21 cellular contexts compared by ENCODE assay signal in genomic region chr14:61433822-61434221, GRCh38.
DNase-seq lines count a peak whose midpoint lies in the region; ATAC-seq and TF ChIP-seq lines count a peak whose summit lies in the region.
"Had no signal": no experiment of that assay in that cellular context is flagged by ENCODE, and none has a peak within 500 bp of the region (broad histone marks: within the 10 kb centered on the region; RNA-seq: fewer than 3 reads in every experiment).

No MANE protein-coding gene starts in this region.

- no peak overlapping the region for H3K9ac ChIP-seq in DND-41 (ENCODE audit: low read depth, low read length)
- H3K9ac ChIP-seq: parathyroid adenoma had no signal

- no peaks in the 10 kb centered on the region for H3K27me3 ChIP-seq in DND-41 (ENCODE audit: insufficient read depth, low read length, poor library complexity)
- H3K27me3 ChIP-seq: upper lobe of right lung had no signal

- H3K36me3 ChIP-seq in DND-41 (ENCODE audit: insufficient read depth, low read length) = no peaks in the 10 kb centered on the region
- H3K36me3 ChIP-seq: lower lobe of right lung, upper lobe of right lung had no signal

- no peak overlapping the region for H3K4me3 ChIP-seq in DND-41 (ENCODE audit: low read depth in 1 of 2, low read length in 2 of 2)
- H3K4me3 ChIP-seq: lower lobe of right lung, upper lobe of right lung had no signal

- peaks cover 99% of the 10 kb centered on the region for H3K79me2 ChIP-seq in DND-41 (ENCODE audit: insufficient read depth, low read length)
- H3K79me2 ChIP-seq: parathyroid adenoma had no signal

- ATAC-seq in activated T-cell treated with anti-CD3 and anti-CD28 coated beads, Interleukin-2, amount 50 U/mL, for 72 hours (replicated peaks in 1 of 2) = peak; percentile 34 to 51
- no peak for ATAC-seq in DND-41 (ENCODE audit: insufficient read depth, low read depth)
- no peak for ATAC-seq in activated naive CD8-positive, alpha-beta T cell treated with anti-CD3 and anti-CD28 coated beads, Interleukin-2, amount 50 U/mL, for 24 hours
- no peak for ATAC-seq in natural killer cell treated with Interleukin-12 subunit alpha and Interleukin-12 subunit beta and Interleukin-15 and Interleukin-18, amount 100 ng/mL, for 72 hours
- ATAC-seq: lower lobe of right lung, upper lobe of right lung, WTC11 had no signal

- no peaks in the 10 kb centered on the region for H3K9me3 Mint-ChIP-seq in activated T-cell treated with anti-CD3 and anti-CD28 coated beads, Interleukin-2, amount 50 U/mL, for 72 hours
- no peaks in the 10 kb centered on the region for H3K9me3 Mint-ChIP-seq in activated naive CD8-positive, alpha-beta T cell treated with anti-CD3 and anti-CD28 coated beads, Interleukin-2, amount 50 U/mL, for 24 hours
- no peaks in the 10 kb centered on the region for H3K9me3 Mint-ChIP-seq in natural killer cell treated with Interleukin-12 subunit alpha and Interleukin-12 subunit beta and Interleukin-15 and Interleukin-18, amount 100 ng/mL, for 72 hours
- H3K9me3 Mint-ChIP-seq in HFFc6 = no peaks in the 10 kb centered on the region

- H3K9me3 ChIP-seq in DND-41 (ENCODE audit: insufficient read depth, low read length, severe bottlenecking) = no peaks in the 10 kb centered on the region
- H3K9me3 ChIP-seq: lower lobe of right lung, upper lobe of right lung had no signal

- H3K4me1 ChIP-seq in DND-41 (ENCODE audit: insufficient read depth, low read length) = peaks cover 60% of the 10 kb centered on the region

- H3K27ac ChIP-seq in DND-41 (ENCODE audit: low read length) = 0 out of 2 replicates have a peak overlapping the region, but pooled peaks have one; percentile 22
- H3K27ac ChIP-seq: parathyroid adenoma, upper lobe of right lung had no signal

- H3K4me2 ChIP-seq in DND-41 (ENCODE audit: insufficient read depth, low read length) = no peak overlapping the region

- H3K27ac Mint-ChIP-seq in activated T-cell treated with anti-CD3 and anti-CD28 coated beads, Interleukin-2, amount 50 U/mL, for 72 hours = peak overlapping the region; percentile 98
- H3K27ac Mint-ChIP-seq in activated naive CD8-positive, alpha-beta T cell treated with anti-CD3 and anti-CD28 coated beads, Interleukin-2, amount 50 U/mL, for 24 hours = peak overlapping the region; percentile 89
- H3K27ac Mint-ChIP-seq in natural killer cell treated with Interleukin-12 subunit alpha and Interleukin-12 subunit beta and Interleukin-15 and Interleukin-18, amount 100 ng/mL, for 72 hours = peak overlapping the region; percentile 79 to 92
- no peak overlapping the region for H3K27ac Mint-ChIP-seq in HFFc6
- H3K27ac Mint-ChIP-seq: WTC11 had no signal

- no peaks in the 10 kb centered on the region for H4K20me1 ChIP-seq in DND-41 (ENCODE audit: insufficient read depth, low read length)

- TF ChIP-seq CTCF in DND-41 (IDR thresholded peaks at IDR 0.05; ENCODE audit: borderline replicate concordance, extremely low read depth, low read length, poor library complexity, severe bottlenecking) = no peak
- TF ChIP-seq CTCF in HFFc6 (IDR thresholded peaks at IDR 0.05) = no peak

- H3K36me3 Mint-ChIP-seq in activated T-cell treated with anti-CD3 and anti-CD28 coated beads, Interleukin-2, amount 50 U/mL, for 72 hours (ENCODE audit: insufficient read depth in 2 of 2) = peaks cover 4 to 20% of the 10 kb centered on the region in 2 donors
- peaks cover 42% of the 10 kb centered on the region for H3K36me3 Mint-ChIP-seq in activated naive CD8-positive, alpha-beta T cell treated with anti-CD3 and anti-CD28 coated beads, Interleukin-2, amount 50 U/mL, for 24 hours (ENCODE audit: low read depth)
- peaks cover 14% of the 10 kb centered on the region for H3K36me3 Mint-ChIP-seq in natural killer cell treated with Interleukin-12 subunit alpha and Interleukin-12 subunit beta and Interleukin-15 and Interleukin-18, amount 100 ng/mL, for 72 hours
- H3K36me3 Mint-ChIP-seq in HFFc6 (ENCODE audit: low read depth) = no peaks in the 10 kb centered on the region

- peaks cover 95% of the 10 kb centered on the region for H3K4me1 Mint-ChIP-seq in activated T-cell treated with anti-CD3 and anti-CD28 coated beads, Interleukin-2, amount 50 U/mL, for 72 hours (ENCODE audit: low read depth)
- peaks cover 95% of the 10 kb centered on the region for H3K4me1 Mint-ChIP-seq in activated naive CD8-positive, alpha-beta T cell treated with anti-CD3 and anti-CD28 coated beads, Interleukin-2, amount 50 U/mL, for 24 hours
- H3K4me1 Mint-ChIP-seq in natural killer cell treated with Interleukin-12 subunit alpha and Interleukin-12 subunit beta and Interleukin-15 and Interleukin-18, amount 100 ng/mL, for 72 hours (ENCODE audit: low read depth in 2 of 2) = peaks cover 74 to 87% of the 10 kb centered on the region in 2 donors
- peaks cover 15% of the 10 kb centered on the region for H3K4me1 Mint-ChIP-seq in HFFc6 (ENCODE audit: low read depth)

- no peak overlapping the region for H2AFZ ChIP-seq in DND-41 (ENCODE audit: low read depth, low read length)
- H2AFZ ChIP-seq: parathyroid adenoma had no signal

- DNase-seq in activated T-cell treated with anti-CD3 and anti-CD28 coated beads, Interleukin-2, amount 50 U/mL, for 72 hours = no peak
- no peak for DNase-seq in activated T-cell treated with anti-CD3 and anti-CD28 coated beads for 4 hours
- DNase-seq in DND-41 = no peak
- DNase-seq in activated naive CD8-positive, alpha-beta T cell treated with anti-CD3 and anti-CD28 coated beads, Interleukin-2, amount 50 U/mL, for 24 hours = no peak
- no peak for DNase-seq in natural killer cell treated with Interleukin-12 subunit alpha and Interleukin-12 subunit beta and Interleukin-15 and Interleukin-18, amount 100 ng/mL, for 72 hours (ENCODE audit: low spot score)
- no peak for DNase-seq in NCI-H1417 treated with DMSO at 0.1 percent for 48 hours (lab: John Stamatoyannopoulos, UW)
- no peak for DNase-seq in H4 (ENCODE audit: low spot score)
- DNase-seq in HFFc6 = no peak
- DNase-seq: activated CD8-positive, alpha-beta memory T cell treated with anti-CD3 and anti-CD28 coated beads for 24 hours; DMS79; GF-D8; lower lobe of right lung; NCI-H2029; NCI-H69; right cardiac atrium; SHP77; substantia nigra; SW 1271; upper lobe of right lung had no signal

- no peaks in the 10 kb centered on the region for H3K27me3 Mint-ChIP-seq in activated T-cell treated with anti-CD3 and anti-CD28 coated beads, Interleukin-2, amount 50 U/mL, for 72 hours (ENCODE audit: low read depth)
- no peaks in the 10 kb centered on the region for H3K27me3 Mint-ChIP-seq in activated naive CD8-positive, alpha-beta T cell treated with anti-CD3 and anti-CD28 coated beads, Interleukin-2, amount 50 U/mL, for 24 hours
- no peaks in the 10 kb centered on the region for H3K27me3 Mint-ChIP-seq in natural killer cell treated with Interleukin-12 subunit alpha and Interleukin-12 subunit beta and Interleukin-15 and Interleukin-18, amount 100 ng/mL, for 72 hours
- peaks cover 20% of the 10 kb centered on the region for H3K27me3 Mint-ChIP-seq in HFFc6 (ENCODE audit: insufficient read depth)

- peak overlapping the region; percentile 76 to 96 for H3K4me3 Mint-ChIP-seq in activated T-cell treated with anti-CD3 and anti-CD28 coated beads, Interleukin-2, amount 50 U/mL, for 72 hours
- no peak overlapping the region for H3K4me3 Mint-ChIP-seq in activated naive CD8-positive, alpha-beta T cell treated with anti-CD3 and anti-CD28 coated beads, Interleukin-2, amount 50 U/mL, for 24 hours
- peak overlapping the region; percentile 40 for H3K4me3 Mint-ChIP-seq in natural killer cell treated with Interleukin-12 subunit alpha and Interleukin-12 subunit beta and Interleukin-15 and Interleukin-18, amount 100 ng/mL, for 72 hours
- H3K4me3 Mint-ChIP-seq in HFFc6 = no peak overlapping the region
- H3K4me3 Mint-ChIP-seq: WTC11 had no signal

Comparison
In these comparisons a context has a peak if more than half of its experiments do, and no peak if none do; other contexts are left out.
1. ATAC-seq: peak in activated T-cell treated with anti-CD3 and anti-CD28 coated beads, Interleukin-2, amount 50 U/mL, for 72 hours (2 of 2); none in DND-41 (single experiment), activated naive CD8-positive, alpha-beta T cell treated with anti-CD3 and anti-CD28 coated beads, Interleukin-2, amount 50 U/mL, for 24 hours (single experiment) and natural killer cell treated with Interleukin-12 subunit alpha and Interleukin-12 subunit beta and Interleukin-15 and Interleukin-18, amount 100 ng/mL, for 72 hours (0 of 2).
2. H3K4me3 Mint-ChIP-seq: peak in activated T-cell treated with anti-CD3 and anti-CD28 coated beads, Interleukin-2, amount 50 U/mL, for 72 hours (2 of 2) and natural killer cell treated with Interleukin-12 subunit alpha and Interleukin-12 subunit beta and Interleukin-15 and Interleukin-18, amount 100 ng/mL, for 72 hours (single experiment); none in activated naive CD8-positive, alpha-beta T cell treated with anti-CD3 and anti-CD28 coated beads, Interleukin-2, amount 50 U/mL, for 24 hours (single experiment) and HFFc6 (single experiment).